ENCODE assay signal across 15 cellular contexts in genomic region chr9:94909250-94909894, GRCh38.
DNase-seq lines count a peak whose midpoint lies in the region; ATAC-seq and TF ChIP-seq lines count a peak whose summit lies in the region.
"Had no signal": no experiment of that assay in that cellular context is flagged by ENCODE, and none has a peak within 500 bp of the region (broad histone marks: within the 10 kb centered on the region; RNA-seq: fewer than 3 reads in every experiment).

No MANE protein-coding gene starts in this region.

- H3K79me2 ChIP-seq in hepatocyte = peaks cover 15% of the 10 kb centered on the region

- H3K9me3 ChIP-seq in hepatocyte (ENCODE audit: low read depth) = no peaks in the 10 kb centered on the region
- H3K9me3 ChIP-seq: colonic mucosa, ovary had no signal

- no peaks in the 10 kb centered on the region for H3K27me3 ChIP-seq in hepatocyte
- H3K27me3 ChIP-seq: colonic mucosa, ovary had no signal

- no peaks in the 10 kb centered on the region for H3K36me3 ChIP-seq in hepatocyte (replicated peaks; ENCODE audit: insufficient read depth, low read depth)
- H3K36me3 ChIP-seq: colonic mucosa, ovary had no signal

- H3K4me1 ChIP-seq in hepatocyte (ENCODE audit: insufficient read depth) = peaks cover 39% of the 10 kb centered on the region

- TF ChIP-seq CTCF in VCaP (conservative IDR thresholded peaks at IDR 0.05) (no peak), hepatocyte (IDR thresholded peaks at IDR 0.05; ENCODE audit: poor library complexity) (no peak)

- H2AFZ ChIP-seq in hepatocyte = no peak overlapping the region
- H2AFZ ChIP-seq: PC-9 had no signal

- H3K27me3 Mint-ChIP-seq in stimulated activated naive CD8-positive, alpha-beta T cell treated with anti-CD3 and anti-CD28 coated beads, Interleukin-15, amount 100 ng/mL, for 72 hours = no peaks in the 10 kb centered on the region

- H3K4me2 ChIP-seq in hepatocyte = no peak overlapping the region
- H3K4me2 ChIP-seq: PC-9 had no signal

- peaks cover 22% of the 10 kb centered on the region for H3K4me1 Mint-ChIP-seq in stimulated activated naive CD8-positive, alpha-beta T cell treated with anti-CD3 and anti-CD28 coated beads, Interleukin-15, amount 100 ng/mL, for 72 hours

- H3K4me3 Mint-ChIP-seq in stimulated activated naive CD8-positive, alpha-beta T cell treated with anti-CD3 and anti-CD28 coated beads, Interleukin-15, amount 100 ng/mL, for 72 hours = no peak overlapping the region

- H3K4me3 ChIP-seq in hepatocyte = no peak overlapping the region
- H3K4me3 ChIP-seq: colonic mucosa, ovary, PC-9 had no signal

- no peaks in the 10 kb centered on the region for H3K9me2 ChIP-seq in hepatocyte (replicated peaks; ENCODE audit: insufficient read depth)

- H3K9me3 Mint-ChIP-seq in stimulated activated naive CD8-positive, alpha-beta T cell treated with anti-CD3 and anti-CD28 coated beads, Interleukin-15, amount 100 ng/mL, for 72 hours = no peaks in the 10 kb centered on the region

- ATAC-seq in stimulated activated naive CD8-positive, alpha-beta T cell treated with anti-CD3 and anti-CD28 coated beads, Interleukin-15, amount 100 ng/mL, for 72 hours = peak; percentile 95
- ATAC-seq in HG03378 (IDR thresholded peaks at IDR 0.05; ENCODE audit: unreplicated experiment) = no peak

- H4K20me1 ChIP-seq in hepatocyte (ENCODE audit: insufficient read depth, poor library complexity, severe bottlenecking) = no peaks in the 10 kb centered on the region

- H3K27ac ChIP-seq in VCaP (peak overlapping the region; percentile 91), hepatocyte (peak overlapping the region; percentile 75)
- H3K27ac ChIP-seq: colonic mucosa, ovary, PC-9 had no signal

- DNase-seq in activated T-cell treated with anti-CD3 and anti-CD28 coated beads for 48 hours (ENCODE audit: low read depth) (peak; percentile 23), activated T-cell treated with anti-CD3 and anti-CD28 coated beads for 4 hours (no peak), hepatocyte (ENCODE audit: low spot score) (no peak), SW 1271 (lab: John Stamatoyannopoulos, UW) (no peak), hippocampal formation (lab: John Stamatoyannopoulos, UW) (no peak)
- peak in 1 of 2 donors; percentile 38 for DNase-seq in stimulated activated naive CD8-positive, alpha-beta T cell treated with anti-CD3 and anti-CD28 coated beads, Interleukin-15, amount 100 ng/mL, for 72 hours
- DNase-seq: activated gamma-delta T cell, AML-193, colonic mucosa, Karpas-422, left cardiac atrium, ovary had no signal

- no peak overlapping the region for H3K27ac Mint-ChIP-seq in stimulated activated naive CD8-positive, alpha-beta T cell treated with anti-CD3 and anti-CD28 coated beads, Interleukin-15, amount 100 ng/mL, for 72 hours

- 89% methylated on average over 12 of the region's 12 CpGs for WGBS in hepatocyte (ENCODE audit: low lambda C conversion rate, missing lambda C conversion rate)
